ENCODE assay signal across 2 cellular contexts in genomic region chr7:41771717-41772116, GRCh38.
TF ChIP-seq lines count a peak whose summit lies in the region.

No MANE protein-coding gene starts in this region.

TF ChIP-seq in IMR-90, 13 proteins besides CTCF, POLR2A, EP300 and RAD21:
- TF ChIP-seq, protein P1, sequence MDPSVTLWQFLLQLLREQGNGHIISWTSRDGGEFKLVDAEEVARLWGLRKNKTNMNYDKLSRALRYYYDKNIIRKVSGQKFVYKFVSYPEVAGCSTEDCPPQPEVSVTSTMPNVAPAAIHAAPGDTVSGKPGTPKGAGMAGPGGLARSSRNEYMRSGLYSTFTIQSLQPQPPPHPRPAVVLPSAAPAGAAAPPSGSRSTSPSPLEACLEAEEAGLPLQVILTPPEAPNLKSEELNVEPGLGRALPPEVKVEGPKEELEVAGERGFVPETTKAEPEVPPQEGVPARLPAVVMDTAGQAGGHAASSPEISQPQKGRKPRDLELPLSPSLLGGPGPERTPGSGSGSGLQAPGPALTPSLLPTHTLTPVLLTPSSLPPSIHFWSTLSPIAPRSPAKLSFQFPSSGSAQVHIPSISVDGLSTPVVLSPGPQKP (IDR thresholded peaks at IDR 0.05; ENCODE audit: borderline replicate concordance, low read depth, low read length) = no peak
- TF ChIP-seq SMC3 (IDR thresholded peaks at IDR 0.05; ENCODE audit: low read depth, low read length) = no peak

TF ChIP-seq in H1, 55 proteins besides CTCF, POLR2A, EP300 and RAD21:
- TF ChIP-seq EZH2 (IDR thresholded peaks at IDR 0.05; ENCODE audit: low read depth, low read length, severe bottlenecking) (no peak), SUZ12 (IDR thresholded peaks at IDR 0.05; ENCODE audit: low read length) (no peak), JUN (IDR thresholded peaks at IDR 0.05; ENCODE audit: low read depth, low read length) (no peak), CREB1 (IDR thresholded peaks at IDR 0.05) (no peak), ASH2L (IDR thresholded peaks at IDR 0.05; ENCODE audit: low read length) (no peak), SP2 (IDR thresholded peaks at IDR 0.05; ENCODE audit: low read length) (no peak), NANOG (IDR thresholded peaks at IDR 0.05; ENCODE audit: insufficient read depth, low read depth, low read length, poor library complexity, severe bottlenecking) (no peak), SRF (IDR thresholded peaks at IDR 0.05; ENCODE audit: low read depth, low read length) (no peak), TAF7 (optimal IDR thresholded peaks at IDR 0.05; ENCODE audit: borderline replicate concordance, low read depth, low read length) (no peak), KDM4A (IDR thresholded peaks at IDR 0.05; ENCODE audit: low read depth, low read length, severe bottlenecking) (no peak), HDAC6 (IDR thresholded peaks at IDR 0.05; ENCODE audit: low read depth, low read length) (no peak), SIRT6 (IDR thresholded peaks at IDR 0.05; ENCODE audit: low read length) (no peak), TBP (IDR thresholded peaks at IDR 0.05; ENCODE audit: low read depth, low read length) (no peak)
- TF ChIP-seq, protein P2, sequence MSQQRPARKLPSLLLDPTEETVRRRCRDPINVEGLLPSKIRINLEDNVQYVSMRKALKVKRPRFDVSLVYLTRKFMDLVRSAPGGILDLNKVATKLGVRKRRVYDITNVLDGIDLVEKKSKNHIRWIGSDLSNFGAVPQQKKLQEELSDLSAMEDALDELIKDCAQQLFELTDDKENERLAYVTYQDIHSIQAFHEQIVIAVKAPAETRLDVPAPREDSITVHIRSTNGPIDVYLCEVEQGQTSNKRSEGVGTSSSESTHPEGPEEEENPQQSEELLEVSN (IDR thresholded peaks at IDR 0.05) = no peak
